Comparison of ENCODE assay signal across 1 cellular context in the genomic region with DNA sequence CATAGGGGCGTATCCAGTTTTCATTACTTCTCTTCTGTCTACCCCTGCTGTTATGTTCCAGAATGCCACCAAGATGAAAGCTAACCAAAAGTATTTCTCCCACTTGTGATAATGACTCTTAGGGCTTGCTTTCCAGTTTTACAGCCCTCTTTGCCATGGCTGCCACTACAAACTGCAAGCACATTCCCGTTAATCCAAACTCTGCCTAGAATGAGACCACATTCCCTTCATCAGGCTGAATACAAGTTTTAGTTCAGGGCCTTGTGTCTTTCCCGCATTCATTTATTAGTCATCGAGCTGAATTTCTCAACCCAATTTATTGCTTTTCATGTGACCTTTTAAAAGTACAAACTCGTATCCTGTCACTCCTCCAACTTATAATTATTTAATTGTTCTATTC.
TF ChIP-seq lines count a peak whose summit lies in the region.

No MANE protein-coding gene starts in this region.

TF ChIP-seq in SK-N-SH treated with all-trans-retinoic acid at 6 μM for 48 hours, 23 proteins besides CTCF, POLR2A, EP300 and RAD21:
- TF ChIP-seq, protein P1, sequence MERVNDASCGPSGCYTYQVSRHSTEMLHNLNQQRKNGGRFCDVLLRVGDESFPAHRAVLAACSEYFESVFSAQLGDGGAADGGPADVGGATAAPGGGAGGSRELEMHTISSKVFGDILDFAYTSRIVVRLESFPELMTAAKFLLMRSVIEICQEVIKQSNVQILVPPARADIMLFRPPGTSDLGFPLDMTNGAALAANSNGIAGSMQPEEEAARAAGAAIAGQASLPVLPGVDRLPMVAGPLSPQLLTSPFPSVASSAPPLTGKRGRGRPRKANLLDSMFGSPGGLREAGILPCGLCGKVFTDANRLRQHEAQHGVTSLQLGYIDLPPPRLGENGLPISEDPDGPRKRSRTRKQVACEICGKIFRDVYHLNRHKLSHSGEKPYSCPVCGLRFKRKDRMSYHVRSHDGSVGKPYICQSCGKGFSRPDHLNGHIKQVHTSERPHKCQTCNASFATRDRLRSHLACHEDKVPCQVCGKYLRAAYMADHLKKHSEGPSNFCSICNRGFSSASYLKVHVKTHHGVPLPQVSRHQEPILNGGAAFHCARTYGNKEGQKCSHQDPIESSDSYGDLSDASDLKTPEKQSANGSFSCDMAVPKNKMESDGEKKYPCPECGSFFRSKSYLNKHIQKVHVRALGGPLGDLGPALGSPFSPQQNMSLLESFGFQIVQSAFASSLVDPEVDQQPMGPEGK (CRISPR knock-in tag; IDR thresholded peaks at IDR 0.05; ENCODE audit: borderline replicate concordance) = no peak
- TF ChIP-seq TOX (CRISPR knock-in tag; IDR thresholded peaks at IDR 0.05; ENCODE audit: borderline replicate concordance) = no peak
- no peak for TF ChIP-seq TCF4 (CRISPR knock-in tag; IDR thresholded peaks at IDR 0.05; ENCODE audit: borderline replicate concordance)
- no peak for TF ChIP-seq CSDC2 (CRISPR knock-in tag; IDR thresholded peaks at IDR 0.05)
- TF ChIP-seq, protein P2, sequence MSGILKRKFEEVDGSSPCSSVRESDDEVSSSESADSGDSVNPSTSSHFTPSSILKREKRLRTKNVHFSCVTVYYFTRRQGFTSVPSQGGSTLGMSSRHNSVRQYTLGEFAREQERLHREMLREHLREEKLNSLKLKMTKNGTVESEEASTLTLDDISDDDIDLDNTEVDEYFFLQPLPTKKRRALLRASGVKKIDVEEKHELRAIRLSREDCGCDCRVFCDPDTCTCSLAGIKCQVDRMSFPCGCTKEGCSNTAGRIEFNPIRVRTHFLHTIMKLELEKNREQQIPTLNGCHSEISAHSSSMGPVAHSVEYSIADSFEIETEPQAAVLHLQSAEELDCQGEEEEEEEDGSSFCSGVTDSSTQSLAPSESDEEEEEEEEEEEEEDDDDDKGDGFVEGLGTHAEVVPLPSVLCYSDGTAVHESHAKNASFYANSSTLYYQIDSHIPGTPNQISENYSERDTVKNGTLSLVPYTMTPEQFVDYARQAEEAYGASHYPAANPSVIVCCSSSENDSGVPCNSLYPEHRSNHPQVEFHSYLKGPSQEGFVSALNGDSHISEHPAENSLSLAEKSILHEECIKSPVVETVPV (CRISPR knock-in tag; IDR thresholded peaks at IDR 0.05) = no peak
- TF ChIP-seq RARB (CRISPR knock-in tag; IDR thresholded peaks at IDR 0.05) = no peak
- TF ChIP-seq, protein P3, sequence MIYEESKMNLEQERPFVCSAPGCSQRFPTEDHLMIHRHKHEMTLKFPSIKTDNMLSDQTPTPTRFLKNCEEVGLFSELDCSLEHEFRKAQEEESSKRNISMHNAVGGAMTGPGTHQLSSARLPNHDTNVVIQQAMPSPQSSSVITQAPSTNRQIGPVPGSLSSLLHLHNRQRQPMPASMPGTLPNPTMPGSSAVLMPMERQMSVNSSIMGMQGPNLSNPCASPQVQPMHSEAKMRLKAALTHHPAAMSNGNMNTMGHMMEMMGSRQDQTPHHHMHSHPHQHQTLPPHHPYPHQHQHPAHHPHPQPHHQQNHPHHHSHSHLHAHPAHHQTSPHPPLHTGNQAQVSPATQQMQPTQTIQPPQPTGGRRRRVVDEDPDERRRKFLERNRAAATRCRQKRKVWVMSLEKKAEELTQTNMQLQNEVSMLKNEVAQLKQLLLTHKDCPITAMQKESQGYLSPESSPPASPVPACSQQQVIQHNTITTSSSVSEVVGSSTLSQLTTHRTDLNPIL (CRISPR knock-in tag; IDR thresholded peaks at IDR 0.05; ENCODE audit: low read depth) = no peak
- no peak for TF ChIP-seq ZC3H10 (CRISPR knock-in tag; IDR thresholded peaks at IDR 0.05)
- TF ChIP-seq GLIS3 (CRISPR knock-in tag; IDR thresholded peaks at IDR 0.05) = no peak
- TF ChIP-seq ZNF8 (CRISPR knock-in tag; IDR thresholded peaks at IDR 0.05) = no peak
- TF ChIP-seq ZNF70 (CRISPR knock-in tag; IDR thresholded peaks at IDR 0.05) = no peak
- TF ChIP-seq, protein P4, sequence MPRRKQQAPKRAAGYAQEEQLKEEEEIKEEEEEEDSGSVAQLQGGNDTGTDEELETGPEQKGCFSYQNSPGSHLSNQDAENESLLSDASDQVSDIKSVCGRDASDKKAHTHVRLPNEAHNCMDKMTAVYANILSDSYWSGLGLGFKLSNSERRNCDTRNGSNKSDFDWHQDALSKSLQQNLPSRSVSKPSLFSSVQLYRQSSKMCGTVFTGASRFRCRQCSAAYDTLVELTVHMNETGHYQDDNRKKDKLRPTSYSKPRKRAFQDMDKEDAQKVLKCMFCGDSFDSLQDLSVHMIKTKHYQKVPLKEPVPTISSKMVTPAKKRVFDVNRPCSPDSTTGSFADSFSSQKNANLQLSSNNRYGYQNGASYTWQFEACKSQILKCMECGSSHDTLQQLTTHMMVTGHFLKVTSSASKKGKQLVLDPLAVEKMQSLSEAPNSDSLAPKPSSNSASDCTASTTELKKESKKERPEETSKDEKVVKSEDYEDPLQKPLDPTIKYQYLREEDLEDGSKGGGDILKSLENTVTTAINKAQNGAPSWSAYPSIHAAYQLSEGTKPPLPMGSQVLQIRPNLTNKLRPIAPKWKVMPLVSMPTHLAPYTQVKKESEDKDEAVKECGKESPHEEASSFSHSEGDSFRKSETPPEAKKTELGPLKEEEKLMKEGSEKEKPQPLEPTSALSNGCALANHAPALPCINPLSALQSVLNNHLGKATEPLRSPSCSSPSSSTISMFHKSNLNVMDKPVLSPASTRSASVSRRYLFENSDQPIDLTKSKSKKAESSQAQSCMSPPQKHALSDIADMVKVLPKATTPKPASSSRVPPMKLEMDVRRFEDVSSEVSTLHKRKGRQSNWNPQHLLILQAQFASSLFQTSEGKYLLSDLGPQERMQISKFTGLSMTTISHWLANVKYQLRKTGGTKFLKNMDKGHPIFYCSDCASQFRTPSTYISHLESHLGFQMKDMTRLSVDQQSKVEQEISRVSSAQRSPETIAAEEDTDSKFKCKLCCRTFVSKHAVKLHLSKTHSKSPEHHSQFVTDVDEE (CRISPR knock-in tag; IDR thresholded peaks at IDR 0.05) = no peak
- TF ChIP-seq ARNTL (CRISPR knock-in tag; IDR thresholded peaks at IDR 0.05; ENCODE audit: borderline replicate concordance, low read depth) = no peak
- no peak for TF ChIP-seq ZFP3 (CRISPR knock-in tag; IDR thresholded peaks at IDR 0.05)
- TF ChIP-seq BACH2 (CRISPR knock-in tag; IDR thresholded peaks at IDR 0.05; ENCODE audit: borderline replicate concordance) = no peak
